26 cellular contexts compared by ENCODE assay signal in the genomic region with DNA sequence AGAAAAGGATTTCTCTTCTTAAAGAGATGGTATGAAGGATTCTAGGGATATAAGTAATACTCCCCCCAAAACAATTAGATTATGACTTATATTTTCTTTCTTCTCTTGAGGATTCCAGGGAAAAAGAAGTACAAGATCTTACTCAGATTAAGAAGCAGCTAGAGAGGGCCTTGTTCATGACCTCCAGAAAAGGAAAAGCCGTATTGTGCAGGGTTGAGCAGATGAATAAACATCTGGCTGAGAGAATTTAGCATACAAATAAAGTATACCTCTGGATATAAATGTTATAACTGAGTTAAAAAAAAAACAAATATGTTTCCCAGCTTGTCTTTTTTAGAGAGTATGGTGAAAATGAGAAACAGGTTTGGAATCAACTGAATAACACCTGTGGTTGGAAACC.
"Had no signal": no experiment of that assay in that cellular context is flagged by ENCODE, and none has a peak within 500 bp of the region (broad histone marks: within the 10 kb centered on the region; RNA-seq: fewer than 3 reads in every experiment).

No MANE protein-coding gene starts in this region.

- H3K9me3 ChIP-seq: gastrocnemius medialis, mucosa of descending colon, right lobe of liver, stomach, testis, tibial artery had no signal

- DNase-seq: dermis blood vessel endothelial cell; effector memory CD8-positive, alpha-beta T cell; foreskin fibroblast; gastrocnemius medialis; head of caudate nucleus; kidney; mucosa of descending colon; naive thymus-derived CD8-positive, alpha-beta T cell; nephron progenitor cell; nucleus accumbens; right lobe of liver; stimulated activated CD4-positive, alpha-beta T cell treated with anti-CD3 and anti-CD28 coated beads, Interleukin-2, amount 100 ng/mL, for 24 hours; stimulated activated CD4-positive, alpha-beta T cell treated with anti-CD3 and anti-CD28 coated beads, Interleukin-4, amount 100 ng/mL, for 24 hours; stimulated activated naive CD4-positive, alpha-beta T cell treated with Interleukin-2 at 50 U/mL for 16 hours; stomach; testis; tibial artery had no signal

- H3K27ac ChIP-seq: coronary artery, gastrocnemius medialis, parathyroid adenoma, right lobe of liver, stomach, tibial artery had no signal

- H3K36me3 ChIP-seq: gastrocnemius medialis, right lobe of liver had no signal

- H3K4me3 Mint-ChIP-seq: central memory CD8-positive, alpha-beta T cell; effector memory CD8-positive, alpha-beta T cell; memory B cell; naive thymus-derived CD8-positive, alpha-beta T cell; nephron progenitor cell; stimulated activated effector memory CD8-positive, alpha-beta T cell treated with anti-CD3 and anti-CD28 coated beads, Interleukin-12 subunit alpha, Interleukin-12 subunit beta, amount 100 ng/mL, for 72 hours; type B pancreatic cell had no signal

- H3K4me3 ChIP-seq: coronary artery, gastrocnemius medialis, lung, mucosa of descending colon, right lobe of liver, stomach, testis, tibial artery had no signal

- H3K27ac Mint-ChIP-seq: effector memory CD8-positive, alpha-beta T cell; memory B cell; naive thymus-derived CD8-positive, alpha-beta T cell; nephron progenitor cell; progenitor cell of endocrine pancreas; stimulated activated effector memory CD8-positive, alpha-beta T cell treated with anti-CD3 and anti-CD28 coated beads, Interleukin-12 subunit alpha, Interleukin-12 subunit beta, amount 100 ng/mL, for 72 hours; type B pancreatic cell had no signal

- H3K27me3 ChIP-seq: gastrocnemius medialis, right lobe of liver, stomach, testis, tibial artery had no signal

- H3K9me3 Mint-ChIP-seq: central memory CD8-positive, alpha-beta T cell; effector memory CD8-positive, alpha-beta T cell; memory B cell; naive thymus-derived CD8-positive, alpha-beta T cell; stimulated activated effector memory CD8-positive, alpha-beta T cell treated with anti-CD3 and anti-CD28 coated beads, Interleukin-12 subunit alpha, Interleukin-12 subunit beta, amount 100 ng/mL, for 72 hours; type B pancreatic cell had no signal

- H2AFZ ChIP-seq: parathyroid adenoma had no signal

- H3K4me1 Mint-ChIP-seq: memory B cell had no signal

- H3K9ac ChIP-seq: parathyroid adenoma had no signal

- H3K27me3 Mint-ChIP-seq: central memory CD8-positive, alpha-beta T cell; effector memory CD8-positive, alpha-beta T cell; progenitor cell of endocrine pancreas; type B pancreatic cell had no signal

- H3K4me1 ChIP-seq: gastrocnemius medialis, parathyroid adenoma had no signal

- ATAC-seq: effector memory CD8-positive, alpha-beta T cell; gastrocnemius medialis; left lobe of liver; mucosa of descending colon; naive thymus-derived CD8-positive, alpha-beta T cell; right lobe of liver; stimulated activated effector memory CD8-positive, alpha-beta T cell treated with anti-CD3 and anti-CD28 coated beads, Interleukin-12 subunit alpha, Interleukin-12 subunit beta, amount 100 ng/mL, for 72 hours had no signal

- H3K36me3 Mint-ChIP-seq: memory B cell; stimulated activated effector memory CD8-positive, alpha-beta T cell treated with anti-CD3 and anti-CD28 coated beads, Interleukin-12 subunit alpha, Interleukin-12 subunit beta, amount 100 ng/mL, for 72 hours had no signal
